In genomic region chr10:117476716-117477115, GRCh38 we compare ENCODE assay signal across 1 cellular context.
A peak's percentile ranks its signal among the peaks of the same experiment; 100 is the strongest.
TF ChIP-seq lines count a peak whose summit lies in the region.

No MANE protein-coding gene starts in this region.

TF ChIP-seq in K562, 482 proteins besides CTCF, POLR2A, EP300 and RAD21 (continued from another document):
- TF ChIP-seq ZBTB40 (IDR thresholded peaks at IDR 0.05) (peak; percentile 64; the same call in 1 of the 2 replicates), ZBTB40 (CRISPR knock-in tag; IDR thresholded peaks at IDR 0.05) (no peak)
